Comparison of ENCODE assay signal across 1 cellular context in genomic region chr10:124418726-124419501, GRCh38.
TF ChIP-seq lines count a peak whose summit lies in the region.

Gene OAT, minus strand, starts transcription at chr10:124418923. Its CDS starts 6,752 bp downstream, at chr10:124412171.

TF ChIP-seq in K562, 482 proteins besides CTCF, POLR2A, EP300 and RAD21 (continued from another document and continues in another):
- TF ChIP-seq HMBOX1 (IDR thresholded peaks at IDR 0.05) (no peak), NFRKB (IDR thresholded peaks at IDR 0.05; ENCODE audit: low read depth) (no peak), MAFF (IDR thresholded peaks at IDR 0.05; ENCODE audit: low read length) (no peak), FOXJ3 (CRISPR knock-in tag; IDR thresholded peaks at IDR 0.05) (no peak), HIVEP1 (CRISPR knock-in tag; IDR thresholded peaks at IDR 0.05) (no peak), ZBTB9 (CRISPR knock-in tag; IDR thresholded peaks at IDR 0.05) (no peak), CBX3 (IDR thresholded peaks at IDR 0.05; ENCODE audit: borderline replicate concordance in 1 of 2, low read length in 2 of 2) (peak in 1 of 2 experiments; percentile 30; a peak in 1 of 3 replicates), ELK1 (CRISPR knock-in tag; IDR thresholded peaks at IDR 0.05) (no peak), ATF2 (CRISPR knock-in tag; IDR thresholded peaks at IDR 0.05) (no peak), CLOCK (CRISPR knock-in tag; IDR thresholded peaks at IDR 0.05; ENCODE audit: borderline replicate concordance) (no peak), ZFP30 (CRISPR knock-in tag; IDR thresholded peaks at IDR 0.05; ENCODE audit: borderline replicate concordance) (no peak), PURB (CRISPR knock-in tag; IDR thresholded peaks at IDR 0.05; ENCODE audit: low read depth) (no peak), ZNF449 (CRISPR knock-in tag; IDR thresholded peaks at IDR 0.05) (no peak), ZNF232 (CRISPR knock-in tag; IDR thresholded peaks at IDR 0.05) (no peak), ZNF780A (CRISPR knock-in tag; IDR thresholded peaks at IDR 0.05) (no peak), ZNF12 (CRISPR knock-in tag; IDR thresholded peaks at IDR 0.05) (no peak), ZBTB49 (CRISPR knock-in tag; IDR thresholded peaks at IDR 0.05; ENCODE audit: borderline replicate concordance) (no peak), HEY1 (CRISPR knock-in tag; IDR thresholded peaks at IDR 0.05; ENCODE audit: borderline replicate concordance) (no peak), ELF4 (CRISPR knock-in tag; IDR thresholded peaks at IDR 0.05) (no peak), SMAD1 (IDR thresholded peaks at IDR 0.05; ENCODE audit: low read depth, low read length, partially characterized antibody) (no peak), ZNF3 (CRISPR knock-in tag; IDR thresholded peaks at IDR 0.05) (no peak), ZNF431 (CRISPR knock-in tag; IDR thresholded peaks at IDR 0.05) (no peak), MLX (CRISPR knock-in tag; conservative IDR thresholded peaks at IDR 0.05) (no peak), PTBP1 (IDR thresholded peaks at IDR 0.05; ENCODE audit: low read depth, low read length) (no peak), RBM25 (IDR thresholded peaks at IDR 0.05; ENCODE audit: low read depth, low read length, severe bottlenecking) (peak; percentile 44), ZNF644 (tag; IDR thresholded peaks at IDR 0.05; ENCODE audit: low read depth) (no peak), HDAC6 (IDR thresholded peaks at IDR 0.05; ENCODE audit: low read depth, low read length) (no peak), ZKSCAN1 (IDR thresholded peaks at IDR 0.05; ENCODE audit: low read depth, low read length) (no peak), NEUROD1 (IDR thresholded peaks at IDR 0.05; ENCODE audit: borderline replicate concordance, low read depth, low read length, partially characterized antibody) (peak; percentile 44), RFX1 (IDR thresholded peaks at IDR 0.05) (no peak), ZNF551 (CRISPR knock-in tag; IDR thresholded peaks at IDR 0.05) (no peak), HDAC8 (tag; IDR thresholded peaks at IDR 0.05) (no peak), FOXA3 (CRISPR knock-in tag; conservative IDR thresholded peaks at IDR 0.05 in 1 of 2, IDR thresholded peaks at IDR 0.05 in 1 of 2) (no peak), UBTF (IDR thresholded peaks at IDR 0.05; ENCODE audit: borderline replicate concordance in 1 of 2, low read depth in 2 of 2, low read length in 2 of 2) (peak in 1 of 2 experiments; percentile 77; a peak in 2 of 4 replicates), TSC22D4 (tag; IDR thresholded peaks at IDR 0.05) (no peak), HNRNPH1 (optimal IDR thresholded peaks at IDR 0.05; ENCODE audit: low read depth, low read length) (no peak), ZNF512 (tag; IDR thresholded peaks at IDR 0.05) (no peak), STAT5B (CRISPR knock-in tag; IDR thresholded peaks at IDR 0.05) (no peak), PRPF4 (IDR thresholded peaks at IDR 0.05; ENCODE audit: insufficient read depth, low read depth, low read length, poor library complexity, severe bottlenecking) (no peak), ZNF830 (CRISPR knock-in tag; IDR thresholded peaks at IDR 0.05) (no peak), ZNF785 (CRISPR knock-in tag; IDR thresholded peaks at IDR 0.05) (no peak), DMBX1 (CRISPR knock-in tag; IDR thresholded peaks at IDR 0.05; ENCODE audit: borderline replicate concordance) (no peak), CHAMP1 (IDR thresholded peaks at IDR 0.05) (no peak), NR4A1 (CRISPR knock-in tag; IDR thresholded peaks at IDR 0.05) (no peak), NR4A1 (tag; IDR thresholded peaks at IDR 0.05) (no peak), SIX5 (IDR thresholded peaks at IDR 0.05; ENCODE audit: borderline replicate concordance in 1 of 2, insufficient read depth in 1 of 2, low read depth in 1 of 2, low read length in 2 of 2) (no peak), XRCC3 (IDR thresholded peaks at IDR 0.05) (no peak), HNRNPUL1 (IDR thresholded peaks at IDR 0.05; ENCODE audit: low read length) (no peak)
